16 cellular contexts compared by ENCODE assay signal in the genomic region with DNA sequence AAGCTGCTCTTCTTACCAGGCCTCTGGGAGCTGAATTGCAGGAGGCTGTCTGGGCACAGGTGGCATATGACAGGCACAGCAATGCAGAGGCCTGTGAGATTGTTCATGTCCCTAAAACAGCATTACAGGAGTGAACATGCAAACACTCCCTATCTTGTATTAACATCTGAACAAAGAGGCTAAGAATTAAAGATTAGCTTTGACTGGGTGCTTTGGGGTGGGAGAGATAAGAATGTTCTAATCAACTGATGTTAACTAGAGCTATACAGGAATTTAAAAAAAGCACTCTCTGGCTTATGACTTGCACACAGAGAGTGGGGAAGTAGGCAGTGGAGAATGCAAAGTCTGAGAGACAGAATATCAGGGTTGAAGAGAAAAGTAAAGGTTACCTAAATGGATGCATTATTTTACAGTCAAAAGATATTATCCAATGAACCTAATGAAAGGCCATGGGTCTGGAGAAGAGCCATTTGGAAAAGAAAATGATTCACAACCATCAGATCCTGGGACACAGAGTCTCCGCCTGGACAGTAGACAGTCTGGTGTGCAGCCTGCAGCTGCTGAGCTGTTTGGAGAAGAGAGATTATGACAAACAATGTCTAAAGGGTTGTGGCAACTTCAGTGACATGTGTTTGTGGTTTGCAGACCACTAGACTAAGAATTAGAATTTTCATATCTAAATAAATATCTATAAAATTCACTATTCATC. TPM values are rescaled to one million over a fixed set of nuclear protein-coding genes. Genes with fewer than 3 reads are reported as not detected.
DNase-seq lines count a peak whose midpoint lies in the region; ATAC-seq and TF ChIP-seq lines count a peak whose summit lies in the region.
"Had no signal": no experiment of that assay in that cellular context is flagged by ENCODE, and none has a peak within 500 bp of the region (broad histone marks: within the 10 kb centered on the region; RNA-seq: fewer than 3 reads in every experiment).

No MANE protein-coding gene starts in this region.

- TF ChIP-seq CTCF in RWPE2 (IDR thresholded peaks at IDR 0.05; ENCODE audit: poor library complexity, severe bottlenecking) (no peak), type B pancreatic cell (conservative IDR thresholded peaks at IDR 0.05) (no peak), mesothelial cell of epicardium (IDR thresholded peaks at IDR 0.05; ENCODE audit: unreplicated experiment) (no peak)

- H3K9me3 Mint-ChIP-seq in type B pancreatic cell: no peaks in the 10 kb centered on the region
- H3K9me3 Mint-ChIP-seq in mesothelial cell of epicardium: no peaks in the 10 kb centered on the region
- no peaks in the 10 kb centered on the region for H3K9me3 Mint-ChIP-seq in activated T-helper 17 cell treated with anti-CD3 and anti-CD28 coated beads, Interleukin-2, amount 50 U/mL, for 72 hours
- H3K9me3 Mint-ChIP-seq: immature natural killer cell, T-cell had no signal

- DNase-seq in AG20443 (ENCODE audit: low spot score) (peak; percentile 81), RWPE2 (ENCODE audit: low spot score) (no peak), left cardiac atrium (no peak), posterior vena cava (ENCODE audit: low spot score) (peak; percentile 80), type B pancreatic cell (ENCODE audit: extremely low spot score, unreplicated experiment) (no peak), mesothelial cell of epicardium (ENCODE audit: low spot score in 2 of 2, unreplicated experiment in 2 of 2) (no peak)
- DNase-seq: activated CD4-positive, CD25-positive, alpha-beta regulatory T cell treated with anti-CD3 and anti-CD28 coated beads, Interleukin-2, amount 50 U/mL, for 72 hours; activated T-cell treated with anti-CD3 and anti-CD28 coated beads, Interleukin-2, amount 50 U/mL, for 48 hours; immature natural killer cell; NCI-H1105 treated with DMSO at 0.1 percent for 48 hours; NCI-H446 treated with DMSO at 0.1 percent for 48 hours; T-cell had no signal

- ATAC-seq in RWPE2 (ENCODE audit: low read depth) (peak; percentile 59), left cardiac atrium (peak; percentile 38 to 89), GM21576 (IDR thresholded peaks at IDR 0.05; ENCODE audit: unreplicated experiment) (no peak)
- no peak for ATAC-seq in activated T-helper 17 cell treated with anti-CD3 and anti-CD28 coated beads, Interleukin-2, amount 50 U/mL, for 72 hours (replicated peaks)
- ATAC-seq: T-cell had no signal

- H3K36me3 ChIP-seq in RWPE2 (ENCODE audit: low read depth): no peaks in the 10 kb centered on the region

- H3K36me3 Mint-ChIP-seq in type B pancreatic cell: no peaks in the 10 kb centered on the region
- H3K36me3 Mint-ChIP-seq in mesothelial cell of epicardium: no peaks in the 10 kb centered on the region
- no peaks in the 10 kb centered on the region for H3K36me3 Mint-ChIP-seq in activated T-helper 17 cell treated with anti-CD3 and anti-CD28 coated beads, Interleukin-2, amount 50 U/mL, for 72 hours (ENCODE audit: low read depth)
- H3K36me3 Mint-ChIP-seq: T-cell had no signal

- H3K27me3 ChIP-seq in RWPE2 (ENCODE audit: insufficient read depth, poor library complexity, severe bottlenecking): no peaks in the 10 kb centered on the region

- H3K27ac Mint-ChIP-seq in type B pancreatic cell (no peak overlapping the region), mesothelial cell of epicardium (no peak overlapping the region)
- H3K27ac Mint-ChIP-seq in activated T-helper 17 cell treated with anti-CD3 and anti-CD28 coated beads, Interleukin-2, amount 50 U/mL, for 72 hours: no peak overlapping the region
- H3K27ac Mint-ChIP-seq: immature natural killer cell, T-cell had no signal

- intact Hi-C loops in left cardiac atrium (cut with DNase I): loop anchor here in 1 of 2 donors (5.0 kb wide), 1 partner anchor 87 kb away; no protein-coding TSS in a partner anchor
- intact Hi-C loops in posterior vena cava (cut with DNase I): no loop called here

- H3K4me1 Mint-ChIP-seq in type B pancreatic cell (ENCODE audit: unreplicated experiment): peaks cover 15% of the 10 kb centered on the region
- H3K4me1 Mint-ChIP-seq in mesothelial cell of epicardium: peaks cover 12% of the 10 kb centered on the region
- no peaks in the 10 kb centered on the region for H3K4me1 Mint-ChIP-seq in activated T-helper 17 cell treated with anti-CD3 and anti-CD28 coated beads, Interleukin-2, amount 50 U/mL, for 72 hours
- H3K4me1 Mint-ChIP-seq: immature natural killer cell, T-cell had no signal

- no peak overlapping the region for H3K4me3 Mint-ChIP-seq in type B pancreatic cell
- no peak overlapping the region for H3K4me3 Mint-ChIP-seq in mesothelial cell of epicardium
- H3K4me3 Mint-ChIP-seq in activated T-helper 17 cell treated with anti-CD3 and anti-CD28 coated beads, Interleukin-2, amount 50 U/mL, for 72 hours: no peak overlapping the region
- H3K4me3 Mint-ChIP-seq: immature natural killer cell, T-cell had no signal

- H3K27ac ChIP-seq in RWPE2 (ENCODE audit: poor library complexity, severe bottlenecking): peak overlapping the region; percentile 99

- no peak overlapping the region for H3K4me3 ChIP-seq in RWPE2 (ENCODE audit: severe bottlenecking)

- no peaks in the 10 kb centered on the region for H3K9me3 ChIP-seq in RWPE2 (ENCODE audit: severe bottlenecking)

- no peaks in the 10 kb centered on the region for H3K27me3 Mint-ChIP-seq in type B pancreatic cell
- H3K27me3 Mint-ChIP-seq in mesothelial cell of epicardium (ENCODE audit: low read depth): peaks cover 2% of the 10 kb centered on the region
- peaks cover 13% of the 10 kb centered on the region for H3K27me3 Mint-ChIP-seq in activated T-helper 17 cell treated with anti-CD3 and anti-CD28 coated beads, Interleukin-2, amount 50 U/mL, for 72 hours

- H3K4me1 ChIP-seq in RWPE2 (ENCODE audit: insufficient read depth, poor library complexity, severe bottlenecking): peaks cover 24% of the 10 kb centered on the region

RNA-seq across cellular contexts. Expression of gene DPT, which starts 20.2 kb away (rescaled TPM):
- total RNA-seq in left cardiac atrium (100 to 1,000 TPM; 111 to 130 TPM), posterior vena cava (100 to 1,000 TPM; 121 to 140 TPM), type B pancreatic cell (ENCODE audit: low replicate concordance) (0.22 TPM in 1 of 2 replicates, not detected in the other), mesothelial cell of epicardium (1.1 to 1.6 TPM (median 1.3 TPM) in 3 replicates)
- not detected for total RNA-seq in activated T-helper 17 cell treated with anti-CD3 and anti-CD28 coated beads, Interleukin-2, amount 50 U/mL, for 72 hours
- total RNA-seq: dermis microvascular lymphatic vessel endothelial cell, OCI-LY7, T-cell had no signal

Comparison
In these comparisons a context has a peak if more than half of its experiments do, and no peak if none do; other contexts are left out.
1. DNase-seq: peak in AG20443 (single experiment) and posterior vena cava (single experiment); none in RWPE2 (single experiment), left cardiac atrium (single experiment), type B pancreatic cell (single experiment) and mesothelial cell of epicardium (0 of 2).
2. ATAC-seq: peak in RWPE2 (single experiment) and left cardiac atrium (2 of 2); none in activated T-helper 17 cell treated with anti-CD3 and anti-CD28 coated beads, Interleukin-2, amount 50 U/mL, for 72 hours (single experiment) and GM21576 (single experiment).
3. RNA of gene DPT, which starts 20.2 kb away (total RNA-seq): 121 to 140 TPM in posterior vena cava and 111 to 130 TPM in left cardiac atrium; 1.1 to 1.6 TPM in mesothelial cell of epicardium, 0.22 TPM in type B pancreatic cell and not detected in activated T-helper 17 cell treated with anti-CD3 and anti-CD28 coated beads, Interleukin-2, amount 50 U/mL, for 72 hours; every median in the first group is over 10 times any median in the second.